ENCODE assay signal across 14 cellular contexts in the genomic region with DNA sequence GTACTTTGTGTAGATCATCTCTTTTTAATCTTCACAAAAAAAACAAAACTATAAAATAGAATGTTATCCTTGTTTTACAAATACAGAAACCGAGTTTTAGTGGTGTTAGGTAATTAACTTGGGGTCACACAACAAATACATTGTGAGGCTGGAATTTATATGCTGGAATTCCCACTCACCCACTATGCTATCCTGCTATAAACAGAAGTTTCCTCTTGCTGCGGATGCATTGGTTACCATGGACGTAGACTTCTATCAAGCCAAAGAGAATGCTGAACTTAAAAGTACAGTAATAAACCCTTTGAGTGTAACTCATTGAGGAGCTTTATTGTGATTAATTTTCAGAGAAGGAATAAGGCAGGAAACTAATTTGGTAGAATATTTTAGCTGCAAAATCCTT. TPM values are rescaled to one million over a fixed set of nuclear protein-coding genes. Genes with fewer than 3 reads are reported as not detected.
DNase-seq lines count a peak whose midpoint lies in the region; ATAC-seq, FAIRE-seq and TF ChIP-seq lines count a peak whose summit lies in the region.
"Had no signal": no experiment of that assay in that cellular context is flagged by ENCODE, and none has a peak within 500 bp of the region (broad histone marks: within the 10 kb centered on the region; RNA-seq: fewer than 3 reads in every experiment).

No MANE protein-coding gene starts in this region.

- intact Hi-C loops in GM12878 (cut with micrococcal nuclease; ENCODE audit: unreplicated experiment), result no loop called here

- peak overlapping the region; percentile 81 for H3K27ac ChIP-seq in GM12878 (ENCODE audit: control insufficient read depth, insufficient read depth)
- peak overlapping the region; percentile 55 for H3K27ac ChIP-seq in smooth muscle cell (ENCODE audit: low read depth)
- H3K27ac ChIP-seq: ovary had no signal

- H3K27me3 ChIP-seq in GM12878 (replicated peaks in 1 of 2; ENCODE audit: control insufficient read depth in 2 of 2, insufficient read depth in 2 of 2, low read length in 1 of 2) (no peaks in the 10 kb centered on the region), smooth muscle cell (ENCODE audit: low read depth) (no peaks in the 10 kb centered on the region)
- H3K27me3 ChIP-seq: ovary had no signal

- H3K9ac ChIP-seq in GM12878 (ENCODE audit: control insufficient read depth, insufficient read depth, low read length) (peak overlapping the region; percentile 26), smooth muscle cell (ENCODE audit: low read depth) (no peak overlapping the region)

- no peak for TF ChIP-seq EP300 in GM12878 (IDR thresholded peaks at IDR 0.05; ENCODE audit: borderline replicate concordance in 1 of 2, control insufficient read depth in 1 of 2, low read depth in 2 of 2, low read length in 2 of 2)

- SMC1A ChIA-PET in GM12878 (lab: Charles Lee; ENCODE audit: uncharacterized antibody, unreplicated experiment), result interaction anchor here (0.7 to 3.1 kb wide), 13 partner anchors 9 to 222 kb away, joined by 3 to 21 read pairs (median 3); a partner anchor contains a TSS

- WGBS in GM12878 (ENCODE audit: insufficient coverage, insufficient replicate concordance, low lambda C conversion rate, missing lambda C conversion rate), result 3% methylated on average over 3 of the region's 3 CpGs
- whole genome bisulfite sequencing in smooth muscle cell (ENCODE audit: low lambda C conversion rate), result 58% methylated on average over 3 of the region's 3 CpGs

- H3K9me3 ChIP-seq in GM12878 (replicated peaks; ENCODE audit: control insufficient read depth, insufficient read depth, low read length) (no peaks in the 10 kb centered on the region; the same call in 2 of the 3 replicates), smooth muscle cell (replicated peaks; ENCODE audit: low read depth) (no peaks in the 10 kb centered on the region)
- H3K9me3 ChIP-seq: ovary had no signal

- H3K4me2 ChIP-seq in GM12878 (ENCODE audit: control insufficient read depth, insufficient read depth) (peak overlapping the region; percentile 93), smooth muscle cell (peak overlapping the region; percentile 57)

- H3K79me2 ChIP-seq in GM12878 (ENCODE audit: control insufficient read depth, insufficient read depth, low read length) (peaks cover 58% of the 10 kb centered on the region), smooth muscle cell (ENCODE audit: low read depth) (peaks cover 88% of the 10 kb centered on the region)

- POLR2A ChIA-PET in GM12878 (lab: Charles Lee), result interaction anchor here (0.5 to 3.7 kb wide), 17 partner anchors 10 to 814 kb away, joined by 3 to 37 read pairs (median 4); a partner anchor contains a TSS

- FAIRE-seq in GM12878 (lab: Jason Lieb, UNC), result no peak

- peak; percentile 12 for ATAC-seq in GM18861 (IDR thresholded peaks at IDR 0.05; ENCODE audit: unreplicated experiment)
- peak; percentile 7 for ATAC-seq in HG03342 (IDR thresholded peaks at IDR 0.05; ENCODE audit: unreplicated experiment)
- peak; percentile 23 for ATAC-seq in GM12878
- ATAC-seq: activated T-cell treated with anti-CD3 and anti-CD28 coated beads, Interleukin-2, amount 50 U/mL, for 4 hours had no signal

- H3F3A ChIP-seq in smooth muscle cell (ENCODE audit: low read depth), result peaks cover 6% of the 10 kb centered on the region

- H2AFZ ChIP-seq in GM12878 (ENCODE audit: control insufficient read depth, low read depth, low read length) (no peak overlapping the region), smooth muscle cell (ENCODE audit: low read depth) (no peak overlapping the region)

- TF ChIP-seq CTCF in GM12878 (IDR thresholded peaks at IDR 0.05 in 2 of 3, conservative IDR thresholded peaks at IDR 0.05 in 1 of 3; ENCODE audit: control insufficient read depth in 2 of 3, extremely low read depth in 1 of 3, insufficient read depth in 1 of 3, low read depth in 3 of 3, low read length in 3 of 3), result no peak
- no peak for TF ChIP-seq CTCF in smooth muscle cell (IDR thresholded peaks at IDR 0.05; ENCODE audit: borderline replicate concordance, insufficient read depth, poor library complexity, severe bottlenecking)

- TF ChIP-seq POLR2A in GM12878 (IDR thresholded peaks at IDR 0.05; ENCODE audit: low read depth, low read length), result no peak

- TF ChIP-seq RAD21 in GM12878 (IDR thresholded peaks at IDR 0.05; ENCODE audit: insufficient read depth, low read depth, low read length), result no peak

- BruUV-seq in GM12878 (replicated peaks; lab: Mats Ljungman, UMichigan), result no TSS peak

- no peak for DNase-seq in GM12878 (ENCODE audit: low read depth, low spot score)
- no peak for DNase-seq in smooth muscle cell (lab: John Stamatoyannopoulos, UW; ENCODE audit: unreplicated experiment)
- no peak for DNase-seq in effector CD4-positive, alpha-beta T cell
- DNase-seq in H4 (ENCODE audit: low spot score), result no peak
- no peak for DNase-seq in hypothalamus (lab: John Stamatoyannopoulos, UW)
- no peak for DNase-seq in activated CD4-positive, alpha-beta T cell treated with anti-CD3 and anti-CD28 coated beads, Interleukin-2, amount 50 U/mL, for 48 hours
- DNase-seq: activated CD4-positive, alpha-beta T cell treated with anti-CD3 and anti-CD28 coated beads, Interleukin-2, amount 50 U/mL, for 1 hour; activated T-cell treated with anti-CD3 and anti-CD28 coated beads, Interleukin-2, amount 50 U/mL, for 4 hours; AML-193; DMS 273 treated with DMSO at 0.1 percent for 48 hours; NCI-H2107; ovary had no signal

- RAD21 ChIA-PET in GM12878 (lab: Charles Lee; ENCODE audit: unreplicated experiment), result interaction anchor here (1.0 to 3.0 kb wide), 10 partner anchors 9 to 117 kb away, joined by 3 to 17 read pairs (median 6); a partner anchor contains a TSS

- H3K4me1 ChIP-seq in GM12878 (ENCODE audit: control insufficient read depth, insufficient read depth, low read length) (peaks cover 50% of the 10 kb centered on the region), smooth muscle cell (ENCODE audit: low read depth) (peaks cover 6% of the 10 kb centered on the region)

- peak overlapping the region; percentile 44; the same call in 1 of the 2 replicates for H3K4me3 ChIP-seq in GM12878
- H3K4me3 ChIP-seq in smooth muscle cell, result no peak overlapping the region
- H3K4me3 ChIP-seq: ovary had no signal

- CTCF ChIA-PET in GM12878 (lab: Yijun Ruan, JAX), result interaction anchor here (0.7 to 2.1 kb wide), 6 partner anchors 9 to 145 kb away, joined by 3 to 10 read pairs (median 3); a partner anchor contains a TSS

- in situ Hi-C loops in GM12878 (cut with MboI), result no loop called here

- H3K36me3 ChIP-seq in GM12878 (ENCODE audit: control insufficient read depth in 2 of 2, insufficient read depth in 2 of 2, low read length in 1 of 2) (peaks cover 0 to 7% of the 10 kb centered on the region in 2 experiments; a peak in 1 of 4 replicates), smooth muscle cell (ENCODE audit: low read depth) (no peaks in the 10 kb centered on the region)
- H3K36me3 ChIP-seq: ovary had no signal

- no peaks in the 10 kb centered on the region for H4K20me1 ChIP-seq in GM12878 (ENCODE audit: control insufficient read depth, insufficient read depth)
- H4K20me1 ChIP-seq in smooth muscle cell (ENCODE audit: low read depth), result peaks cover 94% of the 10 kb centered on the region

RNA-seq across cellular contexts. Expression of a gene that starts 9.2 kb away (rescaled TPM):
- total RNA-seq in GM12878 (2013; cell fraction: nucleolus; rRNA removed), result 220 and 239 TPM in 2 replicates
- total RNA-seq in GM12878 (2014; rRNA removed) (51.9 and 65.2 TPM in 2 replicates), GM12878 (2014; rRNA removed; fragmentation: Illumina TruSeq; extraction: Trizol) (126 and 134 TPM in 2 replicates), GM12878 (2021) (56.6 and 56.8 TPM in 2 replicates), smooth muscle cell (78.7 and 91.9 TPM in 2 replicates)
- 41.7 TPM for polyA plus RNA-seq in GM12878 (2011; ENCODE audit: low read depth)
- polyA plus RNA-seq in GM12878 (2011; rRNA removed) (90.8 and 147 TPM in 2 replicates), GM12878 (2014; fragmentation: Illumina TruSeq; extraction: Trizol) (127 and 130 TPM in 2 replicates), GM12878 (2014; fragmentation: Nextera tagmentation; extraction: Ambion mirVana) (10 to 100 TPM; 63.5 to 68.1 TPM), GM12878 (2014; rRNA removed) (65.8 and 78.7 TPM in 2 replicates), GM12878 (2016; fragmentation: Nextera tagmentation; extraction: Ambion mirVana) (10 to 100 TPM; 70.5 to 86.8 TPM), smooth muscle cell (71.8 and 73.8 TPM in 2 replicates)
- 36.4 and 37.2 TPM in 2 replicates for polyA plus RNA-seq in GM12878 (2011; cell fraction: cytosol; rRNA removed)
- 43.5 and 48.7 TPM in 2 replicates for polyA plus RNA-seq in GM12878 (2011; cell fraction: nucleus; rRNA removed)
- polyA plus RNA-seq in GM12878 (2012), result 88.0 and 119 TPM in 2 replicates
- polyA minus RNA-seq in GM12878 (2011; rRNA and poly(A)+ RNA removed), result 34.4 and 39.9 TPM in 2 replicates
- polyA minus RNA-seq in GM12878 (2011; cell fraction: cytosol; rRNA and poly(A)+ RNA removed), result 21.2 and 23.1 TPM in 2 replicates
- polyA minus RNA-seq in GM12878 (2011; cell fraction: nucleus; rRNA and poly(A)+ RNA removed), result 17.0 and 24.8 TPM in 2 replicates
- total RNA-seq in H4 (2014; rRNA removed; shearing (Covaris generic)), result 56.7 and 87.9 TPM in 2 replicates

RNA-seq across cellular contexts. Expression of a gene that starts 13.7 kb away (rescaled TPM):
- 78.8 and 81.1 TPM in 2 replicates for total RNA-seq in GM12878 (2013; cell fraction: nucleolus; rRNA removed)
- total RNA-seq in GM12878 (2014; rRNA removed), result 30.4 and 31.6 TPM in 2 replicates
- total RNA-seq in GM12878 (2014; rRNA removed; fragmentation: Illumina TruSeq; extraction: Trizol), result 38.1 and 40.3 TPM in 2 replicates
- 35.6 and 37.8 TPM in 2 replicates for total RNA-seq in GM12878 (2021)
- 16.3 TPM for polyA plus RNA-seq in GM12878 (2011; ENCODE audit: low read depth)
- polyA plus RNA-seq in GM12878 (2011; rRNA removed), result 30.9 and 35.3 TPM in 2 replicates
- polyA plus RNA-seq in GM12878 (2011; cell fraction: cytosol; rRNA removed), result 23.2 and 29.2 TPM in 2 replicates
- 13.0 and 17.1 TPM in 2 replicates for polyA plus RNA-seq in GM12878 (2011; cell fraction: nucleus; rRNA removed)
- polyA plus RNA-seq in GM12878 (2012), result 17.2 and 20.5 TPM in 2 replicates
- polyA plus RNA-seq in GM12878 (2014; fragmentation: Illumina TruSeq; extraction: Trizol), result 33.4 and 39.2 TPM in 2 replicates
- polyA plus RNA-seq in GM12878 (2014; fragmentation: Nextera tagmentation; extraction: Ambion mirVana), result 10 to 100 TPM; 10.7 to 13.4 TPM
- polyA plus RNA-seq in GM12878 (2014; rRNA removed), result 13.8 TPM in 2 replicates
- polyA plus RNA-seq in GM12878 (2016; fragmentation: Nextera tagmentation; extraction: Ambion mirVana), result 10 to 100 TPM; 36.9 to 45.3 TPM
- polyA minus RNA-seq in GM12878 (2011; rRNA and poly(A)+ RNA removed), result 60.5 and 147 TPM in 2 replicates
- 23.1 and 24.3 TPM in 2 replicates for polyA minus RNA-seq in GM12878 (2011; cell fraction: cytosol; rRNA and poly(A)+ RNA removed)
- 15.1 and 19.7 TPM in 2 replicates for polyA minus RNA-seq in GM12878 (2011; cell fraction: nucleus; rRNA and poly(A)+ RNA removed)
- total RNA-seq in smooth muscle cell, result 27.2 and 57.9 TPM in 2 replicates
- 24.5 and 35.7 TPM in 2 replicates for polyA plus RNA-seq in smooth muscle cell
- 16.3 and 19.2 TPM in 2 replicates for total RNA-seq in H4 (2014; rRNA removed; shearing (Covaris generic))

RNA-seq across cellular contexts. Expression of a gene that starts 44.0 kb away (rescaled TPM):
- total RNA-seq in GM12878 (2013; cell fraction: nucleolus; rRNA removed), result 27.7 and 30.2 TPM in 2 replicates
- total RNA-seq in GM12878 (2014; rRNA removed) (5.9 and 8.1 TPM in 2 replicates), GM12878 (2014; rRNA removed; fragmentation: Illumina TruSeq; extraction: Trizol) (11.4 and 12.2 TPM in 2 replicates), GM12878 (2021) (10.4 and 11.1 TPM in 2 replicates), smooth muscle cell (16.0 and 25.1 TPM in 2 replicates)
- 4.2 TPM for polyA plus RNA-seq in GM12878 (2011; ENCODE audit: low read depth)
- polyA plus RNA-seq in GM12878 (2011; rRNA removed) (11.6 and 15.7 TPM in 2 replicates), GM12878 (2014; fragmentation: Illumina TruSeq; extraction: Trizol) (10.3 and 11.9 TPM in 2 replicates), GM12878 (2014; fragmentation: Nextera tagmentation; extraction: Ambion mirVana) (1 to 10 TPM; 5.2 to 5.8 TPM), GM12878 (2014; rRNA removed) (7.0 and 7.7 TPM in 2 replicates), GM12878 (2016; fragmentation: Nextera tagmentation; extraction: Ambion mirVana) (10 to 100 TPM in 1 of 2 experiments, 1 to 10 TPM in 1; 8.3 to 10.9 TPM), smooth muscle cell (11.0 and 13.4 TPM in 2 replicates)
- polyA plus RNA-seq in GM12878 (2011; cell fraction: cytosol; rRNA removed), result 12.5 and 14.4 TPM in 2 replicates
- 7.3 and 10.0 TPM in 2 replicates for polyA plus RNA-seq in GM12878 (2011; cell fraction: nucleus; rRNA removed)
- 6.3 and 7.5 TPM in 2 replicates for polyA plus RNA-seq in GM12878 (2012)
- 8.1 and 9.7 TPM in 2 replicates for polyA minus RNA-seq in GM12878 (2011; rRNA and poly(A)+ RNA removed)
- 1.7 and 3.7 TPM in 2 replicates for polyA minus RNA-seq in GM12878 (2011; cell fraction: cytosol; rRNA and poly(A)+ RNA removed)
- 4.1 and 7.1 TPM in 2 replicates for polyA minus RNA-seq in GM12878 (2011; cell fraction: nucleus; rRNA and poly(A)+ RNA removed)
- 6.3 and 14.2 TPM in 2 replicates for total RNA-seq in H4 (2014; rRNA removed; shearing (Covaris generic))

RNA-seq across cellular contexts. Expression of a gene that starts 44.0 kb away (rescaled TPM):
- total RNA-seq in GM12878 (2013; cell fraction: nucleolus; rRNA removed), result 16.7 and 25.2 TPM in 2 replicates
- total RNA-seq in GM12878 (2014; rRNA removed), result 40.6 and 40.7 TPM in 2 replicates
- total RNA-seq in GM12878 (2014; rRNA removed; fragmentation: Illumina TruSeq; extraction: Trizol), result 37.5 and 41.8 TPM in 2 replicates
- total RNA-seq in GM12878 (2021), result 26.7 and 33.5 TPM in 2 replicates
- 15.2 TPM for polyA plus RNA-seq in GM12878 (2011; ENCODE audit: low read depth)
- 45.2 and 80.6 TPM in 2 replicates for polyA plus RNA-seq in GM12878 (2011; rRNA removed)
- polyA plus RNA-seq in GM12878 (2011; cell fraction: cytosol; rRNA removed), result 19.5 and 24.6 TPM in 2 replicates
- polyA plus RNA-seq in GM12878 (2011; cell fraction: nucleus; rRNA removed), result 6.9 and 8.6 TPM in 2 replicates
- 17.9 and 26.5 TPM in 2 replicates for polyA plus RNA-seq in GM12878 (2012)
- polyA plus RNA-seq in GM12878 (2014; fragmentation: Illumina TruSeq; extraction: Trizol), result 40.6 and 48.3 TPM in 2 replicates
- polyA plus RNA-seq in GM12878 (2014; fragmentation: Nextera tagmentation; extraction: Ambion mirVana), result 10 to 100 TPM; 30.8 to 37.0 TPM
- 25.3 and 28.7 TPM in 2 replicates for polyA plus RNA-seq in GM12878 (2014; rRNA removed)
- polyA plus RNA-seq in GM12878 (2016; fragmentation: Nextera tagmentation; extraction: Ambion mirVana), result 10 to 100 TPM; 54.0 to 59.3 TPM
- 19.1 and 19.2 TPM in 2 replicates for polyA minus RNA-seq in GM12878 (2011; rRNA and poly(A)+ RNA removed)
- polyA minus RNA-seq in GM12878 (2011; cell fraction: cytosol; rRNA and poly(A)+ RNA removed), result 10.1 and 12.4 TPM in 2 replicates
- 3.0 and 3.9 TPM in 2 replicates for polyA minus RNA-seq in GM12878 (2011; cell fraction: nucleus; rRNA and poly(A)+ RNA removed)
- 46.5 and 88.4 TPM in 2 replicates for total RNA-seq in smooth muscle cell
- 18.4 and 18.6 TPM in 2 replicates for polyA plus RNA-seq in smooth muscle cell
- 40.0 and 41.8 TPM in 2 replicates for total RNA-seq in H4 (2014; rRNA removed; shearing (Covaris generic))
